ENCODE assay signal across 8 cellular contexts in genomic region chr4:140049024-140049923, GRCh38.
DNase-seq lines count a peak whose midpoint lies in the region; ATAC-seq and TF ChIP-seq lines count a peak whose summit lies in the region.

No MANE protein-coding gene starts in this region.

- H3K27ac ChIP-seq in RWPE2 (ENCODE audit: poor library complexity, severe bottlenecking) (no peak overlapping the region), left ventricle myocardium inferior (replicated peaks) (peak overlapping the region; percentile 64), parathyroid adenoma (peak overlapping the region; percentile 72)

- H3K4me2 ChIP-seq in Loucy (ENCODE audit: low read depth, low read length, poor library complexity, severe bottlenecking) (peak overlapping the region; percentile 76), parathyroid adenoma (ENCODE audit: low read length) (peak overlapping the region; percentile 49)

- in situ Hi-C loops in GM13977 (cut with MboI; ENCODE audit: low pct_unique_long_range_greater_than_20kb, low sequenced_read_pairs, unreplicated experiment): no loop called here

- peak overlapping the region; percentile 68 for H3K9ac ChIP-seq in Loucy (ENCODE audit: low read depth, low read length, poor library complexity, severe bottlenecking)
- no peak overlapping the region for H3K9ac ChIP-seq in parathyroid adenoma

- ATAC-seq in RWPE2 (ENCODE audit: low read depth): peak; percentile 73
- no peak for ATAC-seq in HG03469 (IDR thresholded peaks at IDR 0.05; ENCODE audit: unreplicated experiment)

- H3F3A ChIP-seq in Loucy (ENCODE audit: low read depth): peaks cover 11% of the 10 kb centered on the region; the same call in 1 of the 2 replicates

- no peaks in the 10 kb centered on the region for H3K36me3 ChIP-seq in Loucy (ENCODE audit: insufficient read depth, low read length)
- H3K36me3 ChIP-seq in RWPE2 (ENCODE audit: low read depth): no peaks in the 10 kb centered on the region
- no peaks in the 10 kb centered on the region for H3K36me3 ChIP-seq in left ventricle myocardium inferior
- H3K36me3 ChIP-seq in parathyroid adenoma (ENCODE audit: control insufficient read depth, insufficient read depth, low read length): no peaks in the 10 kb centered on the region

- H3K4me1 ChIP-seq in Loucy (ENCODE audit: insufficient read depth, low read length, poor library complexity, severe bottlenecking) (peaks cover 86% of the 10 kb centered on the region), RWPE2 (ENCODE audit: insufficient read depth, poor library complexity, severe bottlenecking) (peaks cover 10% of the 10 kb centered on the region), left ventricle myocardium inferior (peaks cover 44% of the 10 kb centered on the region), parathyroid adenoma (peaks cover 16% of the 10 kb centered on the region)

- no peaks in the 10 kb centered on the region for H4K20me1 ChIP-seq in Loucy (ENCODE audit: insufficient read depth, low read length, poor library complexity, severe bottlenecking)

- intact Hi-C loops in left ventricle myocardium inferior (cut with micrococcal nuclease): no loop called here

- H3K4me3 ChIP-seq in Loucy (ENCODE audit: low read length, poor library complexity, severe bottlenecking) (peak overlapping the region; percentile 73), RWPE2 (ENCODE audit: severe bottlenecking) (no peak overlapping the region), left ventricle myocardium inferior (peak overlapping the region; percentile 57), parathyroid adenoma (ENCODE audit: low read depth, low read length) (peak overlapping the region; percentile 20)

- no peaks in the 10 kb centered on the region for H3K9me3 ChIP-seq in Loucy (ENCODE audit: insufficient read depth, low read depth, low read length)
- no peaks in the 10 kb centered on the region for H3K9me3 ChIP-seq in RWPE2 (ENCODE audit: severe bottlenecking)
- no peaks in the 10 kb centered on the region for H3K9me3 ChIP-seq in left ventricle myocardium inferior (replicated peaks)
- H3K9me3 ChIP-seq in parathyroid adenoma (ENCODE audit: control insufficient read depth, low read length): no peaks in the 10 kb centered on the region

- TF ChIP-seq CTCF in GM13977 (IDR thresholded peaks at IDR 0.05; ENCODE audit: extremely low read depth, insufficient read depth, missing control alignments) (no peak), Loucy (conservative IDR thresholded peaks at IDR 0.05; ENCODE audit: low read length) (no peak), RWPE2 (IDR thresholded peaks at IDR 0.05; ENCODE audit: poor library complexity, severe bottlenecking) (no peak), left ventricle myocardium inferior (IDR thresholded peaks at IDR 0.05; ENCODE audit: borderline replicate concordance) (peak; percentile 37), parathyroid adenoma (IDR thresholded peaks at IDR 0.05) (no peak)

- no peaks in the 10 kb centered on the region for H3K9me2 ChIP-seq in Loucy (replicated peaks; ENCODE audit: low read depth, low read length)

- H3K79me2 ChIP-seq in Loucy (ENCODE audit: insufficient read depth, low read length) (peaks cover 64% of the 10 kb centered on the region), parathyroid adenoma (peaks cover 4% of the 10 kb centered on the region)

- DNase-seq in GM13977 (ENCODE audit: low spot score) (peak; percentile 21), RWPE2 (ENCODE audit: low spot score) (no peak), anterior cingulate cortex (lab: John Stamatoyannopoulos, UW) (peak in 44 of 58 donors; percentile 3 to 59 (median 28)), left ventricle myocardium inferior (no peak), GOT3 (lab: John Stamatoyannopoulos, UW) (no peak)

- H2AFZ ChIP-seq in Loucy (ENCODE audit: low read length): peak overlapping the region; percentile 68; the same call in 1 of the 2 replicates
- peak overlapping the region; percentile 57 for H2AFZ ChIP-seq in parathyroid adenoma

- H3K27me3 ChIP-seq in Loucy (ENCODE audit: insufficient read depth, low read length, poor library complexity, severe bottlenecking) (no peaks in the 10 kb centered on the region), RWPE2 (ENCODE audit: insufficient read depth, poor library complexity, severe bottlenecking) (no peaks in the 10 kb centered on the region), left ventricle myocardium inferior (ENCODE audit: low read depth) (no peaks in the 10 kb centered on the region), parathyroid adenoma (ENCODE audit: control insufficient read depth, insufficient read depth, low read length) (no peaks in the 10 kb centered on the region)

Comparison
In these comparisons a context has a peak if more than half of its experiments do, and no peak if none do; other contexts are left out.
1. DNase-seq: peak in GM13977 (single experiment) and anterior cingulate cortex (44 of 58); none in RWPE2 (single experiment), left ventricle myocardium inferior (single experiment) and GOT3 (single experiment).